In genomic region chr15:45183001-45183400, GRCh38 we compare ENCODE assay signal across 1 cellular context.
A peak's percentile ranks its signal among the peaks of the same experiment; 100 is the strongest.
TF ChIP-seq lines count a peak whose summit lies in the region.

No MANE protein-coding gene starts in this region.

TF ChIP-seq in H1, 55 proteins besides CTCF, POLR2A, EP300 and RAD21:
- TF ChIP-seq CEBPB (IDR thresholded peaks at IDR 0.05; ENCODE audit: low read depth, low read length) (no peak), BACH1 (IDR thresholded peaks at IDR 0.05; ENCODE audit: low read length) (peak; percentile 95), SRF (IDR thresholded peaks at IDR 0.05; ENCODE audit: low read depth, low read length) (no peak), SP2 (IDR thresholded peaks at IDR 0.05; ENCODE audit: low read length) (no peak), CHD2 (IDR thresholded peaks at IDR 0.05; ENCODE audit: low read length) (no peak), EZH2 (IDR thresholded peaks at IDR 0.05; ENCODE audit: low read depth, low read length, severe bottlenecking) (no peak), HDAC6 (IDR thresholded peaks at IDR 0.05; ENCODE audit: low read depth, low read length) (no peak), MAFK (IDR thresholded peaks at IDR 0.05; ENCODE audit: low read depth, low read length) (peak; percentile 89)
